Comparison of ENCODE assay signal across 15 cellular contexts in the genomic region with DNA sequence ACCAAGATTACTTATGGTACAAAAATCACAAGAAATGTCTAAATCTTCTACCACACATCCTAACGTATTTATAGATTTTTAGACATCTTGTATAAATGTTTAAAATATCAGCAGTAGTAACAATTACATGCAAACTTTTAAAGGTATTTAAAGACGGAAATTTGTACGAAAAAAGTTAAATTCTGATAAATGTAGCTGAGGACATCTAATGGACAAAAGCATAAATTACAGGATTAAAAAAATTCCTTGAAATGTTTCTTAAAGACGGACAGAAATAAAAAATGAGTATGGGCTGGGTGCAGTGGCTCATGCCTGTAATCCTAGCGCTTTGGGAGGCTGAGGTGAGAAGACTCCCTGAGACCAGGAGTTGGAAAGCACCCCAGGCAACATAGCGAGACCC. TPM values are rescaled to one million over a fixed set of nuclear protein-coding genes. Genes with fewer than 3 reads are reported as not detected.
DNase-seq lines count a peak whose midpoint lies in the region; ATAC-seq, FAIRE-seq and TF ChIP-seq lines count a peak whose summit lies in the region.
"Had no signal": no experiment of that assay in that cellular context is flagged by ENCODE, and none has a peak within 500 bp of the region (broad histone marks: within the 10 kb centered on the region; RNA-seq: fewer than 3 reads in every experiment).

No MANE protein-coding gene starts in this region.

- WGBS in A549 (ENCODE audit: missing lambda C conversion rate) = 56% methylated on average over 6 of the region's 6 CpGs

- CTCF ChIA-PET in A549 (lab: Yijun Ruan, JAX) = interaction anchor here (1.7 kb wide), 1 partner anchor 251 kb away, joined by 8 read pairs; no protein-coding TSS in a partner anchor

- no peaks in the 10 kb centered on the region for H3F3A ChIP-seq in GM23338 (replicated peaks; ENCODE audit: low read depth)

- intact Hi-C loops in activated T-helper 2 cell treated with anti-CD3 and anti-CD28 coated beads, Interferon-gamma antibody, Interleukin-2, Interleukin-4, amounts not matched to agents 10 μg/mL and 5 μg/mL and 100 μg/mL, durations not matched to agents 14 hours and 24 hours and 36 hours (cut with micrococcal nuclease) = no loop called here

- ATAC-seq in A549 (no peak), GM23338 (no peak), GM18870 (IDR thresholded peaks at IDR 0.05; ENCODE audit: unreplicated experiment) (no peak)
- ATAC-seq: stimulated activated naive B cell treated with anti-CD40 and anti-IgM and Interleukin-4, amounts not matched to agents 10 μg/mL and 1 μg/mL and 100 μg/mL, for 72 hours had no signal

- no peak for FAIRE-seq in A549 (lab: Jason Lieb, UNC)
- FAIRE-seq: GM12891 had no signal

- POLR2A ChIA-PET in A549 (lab: Yijun Ruan, JAX) = no interaction called here

- H3K36me3 ChIP-seq in GM23338 (ENCODE audit: insufficient read depth) = 0 out of 2 replicates have a peak, but pooled peaks cover 4% of the 10 kb centered on the region

- H2AFZ ChIP-seq in GM23338 = no peak overlapping the region

- DNase-seq in A549 (ENCODE audit: low read depth in 1 of 2, low spot score in 1 of 2) (no peak), GM23338 (ENCODE audit: low spot score) (peak; percentile 19), SK-MEL-5 (ENCODE audit: low read depth, low spot score) (peak; percentile 41), foreskin fibroblast (peak in 1 of 2 donors; percentile 21), DMS79 treated with DMSO at 0.1 percent for 48 hours (lab: John Stamatoyannopoulos, UW) (no peak), T-helper 2 cell (no peak)
- no peak for DNase-seq in activated T-helper 2 cell treated with anti-CD3 and anti-CD28 coated beads, Interferon-gamma antibody, Interleukin-2, Interleukin-4, amounts not matched to agents 10 μg/mL and 5 μg/mL and 100 μg/mL, durations not matched to agents 14 hours and 24 hours and 36 hours (ENCODE audit: low spot score)
- DNase-seq: activated CD4-positive, alpha-beta T cell treated with anti-CD3 and anti-CD28 coated beads, Interleukin-2, amount 50 U/mL, for 4 hours; NCI-H2171; stimulated activated naive B cell treated with anti-CD40 and anti-IgM and Interleukin-4, amounts not matched to agents 10 μg/mL and 1 μg/mL and 100 μg/mL, for 72 hours had no signal

- peaks cover 11% of the 10 kb centered on the region; the same call in 2 of the 3 replicates for H3K36me3 Mint-ChIP-seq in GM23338 (ENCODE audit: low read depth)
- peaks cover 6% of the 10 kb centered on the region for H3K36me3 Mint-ChIP-seq in activated T-helper 2 cell treated with anti-CD3 and anti-CD28 coated beads, Interferon-gamma antibody, Interleukin-2, Interleukin-4, amounts not matched to agents 10 μg/mL and 5 μg/mL and 100 μg/mL, durations not matched to agents 14 hours and 24 hours and 36 hours (ENCODE audit: low read depth)

- TF ChIP-seq CTCF in A549 (IDR thresholded peaks at IDR 0.05) (peak; percentile 44), GM23338 (conservative IDR thresholded peaks at IDR 0.05; ENCODE audit: low read depth in 2 of 2) (peak in 1 of 2 experiments; percentile 58; a peak in 3 of 4 replicates), foreskin fibroblast (IDR thresholded peaks at IDR 0.05; ENCODE audit: low read depth, low read length) (peak; percentile 7)

- H3K4me3 ChIP-seq in A549 (no peak overlapping the region), GM23338 (no peak overlapping the region), foreskin fibroblast (ENCODE audit: low read depth in 1 of 2, low read length in 2 of 2) (no peak overlapping the region)
- H3K4me3 ChIP-seq: SJSA1 had no signal

- H3K9me3 ChIP-seq in A549 = no peaks in the 10 kb centered on the region
- H3K9me3 ChIP-seq: SJSA1 had no signal

- H3K4me2 ChIP-seq in A549 = no peak overlapping the region
- no peak overlapping the region for H3K4me2 ChIP-seq in GM23338

- H3K4me3 Mint-ChIP-seq in GM23338 = no peak overlapping the region
- H3K4me3 Mint-ChIP-seq in activated T-helper 2 cell treated with anti-CD3 and anti-CD28 coated beads, Interferon-gamma antibody, Interleukin-2, Interleukin-4, amounts not matched to agents 10 μg/mL and 5 μg/mL and 100 μg/mL, durations not matched to agents 14 hours and 24 hours and 36 hours (ENCODE audit: low read depth) = no peak overlapping the region
- H3K4me3 Mint-ChIP-seq: activated naive CD8-positive, alpha-beta T cell; CD14-positive monocyte; stimulated activated naive B cell treated with anti-CD40 and anti-IgM and Interleukin-4, amounts not matched to agents 10 μg/mL and 1 μg/mL and 100 μg/mL, for 72 hours had no signal

- H3K4me1 ChIP-seq in A549 (no peaks in the 10 kb centered on the region), GM23338 (ENCODE audit: insufficient read depth) (no peaks in the 10 kb centered on the region)
- H3K4me1 ChIP-seq: SJSA1 had no signal

- H3K79me2 ChIP-seq in GM23338 (replicated peaks; ENCODE audit: insufficient read depth) = peaks cover 12% of the 10 kb centered on the region

- H3K9me3 Mint-ChIP-seq in GM23338 = peaks cover 4% of the 10 kb centered on the region; the same call in 1 of the 3 replicates
- no peaks in the 10 kb centered on the region for H3K9me3 Mint-ChIP-seq in activated T-helper 2 cell treated with anti-CD3 and anti-CD28 coated beads, Interferon-gamma antibody, Interleukin-2, Interleukin-4, amounts not matched to agents 10 μg/mL and 5 μg/mL and 100 μg/mL, durations not matched to agents 14 hours and 24 hours and 36 hours
- H3K9me3 Mint-ChIP-seq: CD14-positive monocyte; stimulated activated naive B cell treated with anti-CD40 and anti-IgM and Interleukin-4, amounts not matched to agents 10 μg/mL and 1 μg/mL and 100 μg/mL, for 72 hours had no signal

- H3K27me3 ChIP-seq in GM23338 (ENCODE audit: insufficient read depth) = no peaks in the 10 kb centered on the region
- H3K27me3 ChIP-seq: SJSA1 had no signal

- TF ChIP-seq POLR2A in A549 (IDR thresholded peaks at IDR 0.05; ENCODE audit: low read length) = no peak

- H3K27ac ChIP-seq in A549 (no peak overlapping the region), GM23338 (ENCODE audit: low read depth) (no peak overlapping the region)
- H3K27ac ChIP-seq: SJSA1 had no signal

- in situ Hi-C loops in SK-MEL-5 (cut with HindIII; ENCODE audit: low pct_unique_long_range_greater_than_20kb, low sequenced_read_pairs) = loop anchor here (25.0 kb wide), 1 partner anchor 242 kb away; no protein-coding TSS in a partner anchor

- no peak overlapping the region for H3K27ac Mint-ChIP-seq in GM23338
- H3K27ac Mint-ChIP-seq in activated T-helper 2 cell treated with anti-CD3 and anti-CD28 coated beads, Interferon-gamma antibody, Interleukin-2, Interleukin-4, amounts not matched to agents 10 μg/mL and 5 μg/mL and 100 μg/mL, durations not matched to agents 14 hours and 24 hours and 36 hours = no peak overlapping the region
- H3K27ac Mint-ChIP-seq: activated naive CD8-positive, alpha-beta T cell; CD14-positive monocyte; stimulated activated naive B cell treated with anti-CD40 and anti-IgM and Interleukin-4, amounts not matched to agents 10 μg/mL and 1 μg/mL and 100 μg/mL, for 72 hours had no signal

- peak; percentile 48 to 55 for TF ChIP-seq RAD21 in A549 (conservative IDR thresholded peaks at IDR 0.05 in 1 of 2, IDR thresholded peaks at IDR 0.05 in 1 of 2)

- H3K4me1 Mint-ChIP-seq in GM23338 = no peaks in the 10 kb centered on the region
- H3K4me1 Mint-ChIP-seq in activated T-helper 2 cell treated with anti-CD3 and anti-CD28 coated beads, Interferon-gamma antibody, Interleukin-2, Interleukin-4, amounts not matched to agents 10 μg/mL and 5 μg/mL and 100 μg/mL, durations not matched to agents 14 hours and 24 hours and 36 hours (ENCODE audit: low read depth) = no peaks in the 10 kb centered on the region
- H3K4me1 Mint-ChIP-seq: CD14-positive monocyte had no signal

- H3K27me3 Mint-ChIP-seq in GM23338 (ENCODE audit: insufficient read depth, low read depth, poor library complexity) = no peaks in the 10 kb centered on the region
- H3K27me3 Mint-ChIP-seq in activated T-helper 2 cell treated with anti-CD3 and anti-CD28 coated beads, Interferon-gamma antibody, Interleukin-2, Interleukin-4, amounts not matched to agents 10 μg/mL and 5 μg/mL and 100 μg/mL, durations not matched to agents 14 hours and 24 hours and 36 hours (ENCODE audit: low read depth) = no peaks in the 10 kb centered on the region
- H3K27me3 Mint-ChIP-seq: activated naive CD8-positive, alpha-beta T cell; stimulated activated naive B cell treated with anti-CD40 and anti-IgM and Interleukin-4, amounts not matched to agents 10 μg/mL and 1 μg/mL and 100 μg/mL, for 72 hours had no signal

- peaks cover 14% of the 10 kb centered on the region for H4K20me1 ChIP-seq in GM23338 (replicated peaks; ENCODE audit: insufficient read depth)

- H3K9me2 ChIP-seq in GM23338 (ENCODE audit: insufficient read depth) = no peaks in the 10 kb centered on the region; the same call in 1 of the 2 replicates

- no peak for TF ChIP-seq EP300 in A549 (IDR thresholded peaks at IDR 0.05)

RNA-seq across cellular contexts. Expression of a gene that starts 15.8 kb away (rescaled TPM):
- polyA plus RNA-seq in A549 (2011; rRNA removed) (29.5 and 31.5 TPM in 2 replicates), A549 (2017; fragmentation: RNase III; extraction: RNeasy Plus Mini Kit Qiagen cat#74134 plus additional on column Dnase treatment) (21.3 to 26.1 TPM (median 22.9 TPM) in 3 replicates), GM23338 (2016; fragmentation: Nextera tagmentation; extraction: Ambion mirVana) (13.5 and 21.6 TPM in 2 replicates)
- polyA plus RNA-seq in A549 (2012; cell fraction: cytosol; rRNA removed) = 11.7 and 12.0 TPM in 2 replicates
- polyA plus RNA-seq in A549 (2012; cell fraction: nucleus; rRNA removed) = 5.6 and 7.3 TPM in 2 replicates
- 18.6 and 20.7 TPM in 2 replicates for polyA minus RNA-seq in A549 (2011; rRNA and poly(A)+ RNA removed)
- total RNA-seq in GM23338 (2014; rRNA removed; shearing (Covaris generic)) = 40.0 and 53.9 TPM in 2 replicates
- total RNA-seq in SK-MEL-5 (2014; rRNA removed; shearing (Covaris generic)) = 13.6 and 13.9 TPM in 2 replicates
- polyA plus RNA-seq in SK-MEL-5 (2015; cell fraction: cytosol; rRNA removed) = 11.1 and 11.4 TPM in 2 replicates
- polyA plus RNA-seq in SK-MEL-5 (2015; cell fraction: nucleus; rRNA removed) = 8.6 and 17.6 TPM in 2 replicates
- total RNA-seq in activated T-helper 2 cell treated with anti-CD3 and anti-CD28 coated beads, Interferon-gamma antibody, Interleukin-2, Interleukin-4, amounts not matched to agents 10 μg/mL and 5 μg/mL and 100 μg/mL, durations not matched to agents 14 hours and 24 hours and 36 hours = 9.3 and 10.2 TPM in 2 replicates

RNA-seq across cellular contexts. Expression of a gene that starts 16.0 kb away (rescaled TPM):
- polyA plus RNA-seq in A549 (2011; rRNA removed) (40.4 and 66.1 TPM in 2 replicates), A549 (2017; fragmentation: RNase III; extraction: RNeasy Plus Mini Kit Qiagen cat#74134 plus additional on column Dnase treatment) (83.7 to 95.6 TPM (median 84.5 TPM) in 3 replicates), GM23338 (2016; fragmentation: Nextera tagmentation; extraction: Ambion mirVana) (155 and 180 TPM in 2 replicates)
- 25.2 and 36.4 TPM in 2 replicates for polyA plus RNA-seq in A549 (2012; cell fraction: cytosol; rRNA removed)
- 4.3 and 5.3 TPM in 2 replicates for polyA plus RNA-seq in A549 (2012; cell fraction: nucleus; rRNA removed)
- 6.6 and 17.5 TPM in 2 replicates for polyA minus RNA-seq in A549 (2011; rRNA and poly(A)+ RNA removed)
- total RNA-seq in GM23338 (2014; rRNA removed; shearing (Covaris generic)) = 31.6 and 43.4 TPM in 2 replicates
- total RNA-seq in SK-MEL-5 (2014; rRNA removed; shearing (Covaris generic)) = 47.8 and 60.3 TPM in 2 replicates
- polyA plus RNA-seq in SK-MEL-5 (2015; cell fraction: cytosol; rRNA removed) = 26.5 and 45.7 TPM in 2 replicates
- 1.6 and 8.5 TPM in 2 replicates for polyA plus RNA-seq in SK-MEL-5 (2015; cell fraction: nucleus; rRNA removed)
- 32.6 and 39.8 TPM in 2 replicates for total RNA-seq in activated T-helper 2 cell treated with anti-CD3 and anti-CD28 coated beads, Interferon-gamma antibody, Interleukin-2, Interleukin-4, amounts not matched to agents 10 μg/mL and 5 μg/mL and 100 μg/mL, durations not matched to agents 14 hours and 24 hours and 36 hours

Comparison
In these comparisons a context has a peak if more than half of its experiments do, and no peak if none do; other contexts are left out.
1. DNase-seq: peak in GM23338 (single experiment) and SK-MEL-5 (single experiment); none in A549 (0 of 2), activated T-helper 2 cell treated with anti-CD3 and anti-CD28 coated beads, Interferon-gamma antibody, Interleukin-2, Interleukin-4, amounts not matched to agents 10 μg/mL and 5 μg/mL and 100 μg/mL, durations not matched to agents 14 hours and 24 hours and 36 hours (single experiment), DMS79 treated with DMSO at 0.1 percent for 48 hours (single experiment) and T-helper 2 cell (0 of 5).